Comparison of ENCODE assay signal across 8 cellular contexts in the genomic region with DNA sequence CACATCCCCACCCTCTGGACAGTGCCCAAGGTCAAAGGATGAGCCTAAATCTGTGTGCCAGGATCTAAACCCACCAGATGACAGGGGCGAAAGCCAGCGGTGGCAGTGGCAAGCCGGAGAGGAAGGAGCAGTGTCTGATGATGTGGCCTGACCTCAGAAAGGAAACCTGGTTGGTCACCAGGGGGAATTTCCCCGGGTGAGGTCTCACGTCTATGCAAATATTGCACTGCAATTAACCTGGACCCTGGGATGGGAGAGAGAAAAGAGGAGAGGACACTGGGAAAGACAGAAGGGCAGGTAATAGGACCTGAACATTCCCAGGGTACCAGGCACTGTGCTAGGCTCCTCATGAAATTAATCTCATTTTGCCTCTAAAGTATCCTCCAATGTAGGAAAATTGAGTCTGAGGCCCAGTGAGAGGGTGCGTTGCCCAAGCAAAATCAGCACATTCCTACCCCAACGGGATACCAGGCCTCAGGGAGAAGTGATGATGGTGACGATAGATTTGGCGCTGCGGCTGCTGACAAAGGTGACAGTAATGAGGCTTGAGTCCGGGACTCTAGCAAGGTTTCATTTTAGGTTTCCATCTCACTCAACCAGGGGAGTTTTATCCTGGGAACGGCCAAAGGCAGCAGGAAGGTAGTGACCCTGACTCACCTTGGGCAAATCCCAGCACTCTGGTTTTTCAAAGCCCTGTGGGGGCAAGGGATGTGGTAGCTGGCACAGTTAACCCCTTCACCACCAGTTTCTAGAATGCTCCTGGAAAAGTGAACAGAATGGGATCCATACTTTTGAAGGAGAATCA. TPM values are rescaled to one million over a fixed set of nuclear protein-coding genes. Genes with fewer than 3 reads are reported as not detected.
A peak's percentile ranks its signal among the peaks of the same experiment; 100 is the strongest.
DNase-seq lines count a peak whose midpoint lies in the region; ATAC-seq, FAIRE-seq and TF ChIP-seq lines count a peak whose summit lies in the region.

No MANE protein-coding gene starts in this region.

- ATAC-seq in GM21576 (IDR thresholded peaks at IDR 0.05; ENCODE audit: unreplicated experiment) = peak; percentile 77

- intact Hi-C loops in activated T-helper 2 cell treated with anti-CD3 and anti-CD28 coated beads, Interferon-gamma antibody, Interleukin-2, Interleukin-4, amounts not matched to agents 10 μg/mL and 5 μg/mL and 100 μg/mL, durations not matched to agents 14 hours and 24 hours and 36 hours (cut with micrococcal nuclease) = loop anchor here (1.0 to 5.0 kb wide), 5 partner anchors 8 to 312 kb away; no protein-coding TSS in a partner anchor

- CTCF ChIA-PET in GM10248 (lab: Yijun Ruan, JAX) = interaction anchor here (1.0 to 8.5 kb wide), 12 partner anchors 8 to 71 kb away, joined by 3 to 92 read pairs (median 9); no protein-coding TSS in a partner anchor

- H3K4me3 Mint-ChIP-seq in activated T-helper 2 cell treated with anti-CD3 and anti-CD28 coated beads, Interferon-gamma antibody, Interleukin-2, Interleukin-4, amounts not matched to agents 10 μg/mL and 5 μg/mL and 100 μg/mL, durations not matched to agents 14 hours and 24 hours and 36 hours (ENCODE audit: low read depth) = peak overlapping the region; percentile 71
- peak overlapping the region; percentile 75 for H3K4me3 Mint-ChIP-seq in stimulated activated naive CD8-positive, alpha-beta T cell treated with anti-CD3 and anti-CD28 coated beads, Interleukin-15, Interleukin-2, amounts not matched to agents 100 ng/mL and 50 ng/mL, for 24 hours

- POLR2A ChIA-PET in GM10248 (lab: Yijun Ruan, JAX) = no interaction called here

- DNase-seq in GM10248 (ENCODE audit: extremely low spot score) (peak; percentile 69), Kasumi-1 (lab: John Stamatoyannopoulos, UW) (peak; percentile 39 to 56), left kidney (ENCODE audit: low read depth, low spot score) (peak; percentile 17), SKM-1 (lab: John Stamatoyannopoulos, UW; ENCODE audit: unreplicated experiment) (no peak), D721Med (ENCODE audit: insufficient read length, low spot score) (no peak)
- DNase-seq in activated T-helper 2 cell treated with anti-CD3 and anti-CD28 coated beads, Interferon-gamma antibody, Interleukin-2, Interleukin-4, amounts not matched to agents 10 μg/mL and 5 μg/mL and 100 μg/mL, durations not matched to agents 14 hours and 24 hours and 36 hours (ENCODE audit: low spot score) = peak; percentile 35

- peak overlapping the region; percentile 94 for H3K27ac Mint-ChIP-seq in activated T-helper 2 cell treated with anti-CD3 and anti-CD28 coated beads, Interferon-gamma antibody, Interleukin-2, Interleukin-4, amounts not matched to agents 10 μg/mL and 5 μg/mL and 100 μg/mL, durations not matched to agents 14 hours and 24 hours and 36 hours
- peak overlapping the region; percentile 97 for H3K27ac Mint-ChIP-seq in stimulated activated naive CD8-positive, alpha-beta T cell treated with anti-CD3 and anti-CD28 coated beads, Interleukin-15, Interleukin-2, amounts not matched to agents 100 ng/mL and 50 ng/mL, for 24 hours

- TF ChIP-seq CTCF in GM10248 (IDR thresholded peaks at IDR 0.05; ENCODE audit: control extremely low read depth, extremely low read depth, low read depth, missing control alignments) (no peak), D721Med (IDR thresholded peaks at IDR 0.05; ENCODE audit: insufficient read depth, missing control alignments) (no peak)

- no peaks in the 10 kb centered on the region for H3K9me3 Mint-ChIP-seq in activated T-helper 2 cell treated with anti-CD3 and anti-CD28 coated beads, Interferon-gamma antibody, Interleukin-2, Interleukin-4, amounts not matched to agents 10 μg/mL and 5 μg/mL and 100 μg/mL, durations not matched to agents 14 hours and 24 hours and 36 hours
- H3K9me3 Mint-ChIP-seq in stimulated activated naive CD8-positive, alpha-beta T cell treated with anti-CD3 and anti-CD28 coated beads, Interleukin-15, Interleukin-2, amounts not matched to agents 100 ng/mL and 50 ng/mL, for 24 hours = no peaks in the 10 kb centered on the region

- H3K4me1 Mint-ChIP-seq in activated T-helper 2 cell treated with anti-CD3 and anti-CD28 coated beads, Interferon-gamma antibody, Interleukin-2, Interleukin-4, amounts not matched to agents 10 μg/mL and 5 μg/mL and 100 μg/mL, durations not matched to agents 14 hours and 24 hours and 36 hours (ENCODE audit: low read depth) = peaks cover 72% of the 10 kb centered on the region
- H3K4me1 Mint-ChIP-seq in stimulated activated naive CD8-positive, alpha-beta T cell treated with anti-CD3 and anti-CD28 coated beads, Interleukin-15, Interleukin-2, amounts not matched to agents 100 ng/mL and 50 ng/mL, for 24 hours (ENCODE audit: low read depth) = peaks cover 75% of the 10 kb centered on the region

- FAIRE-seq in D721Med (lab: Jason Lieb, UNC) = no peak

- H3K36me3 Mint-ChIP-seq in activated T-helper 2 cell treated with anti-CD3 and anti-CD28 coated beads, Interferon-gamma antibody, Interleukin-2, Interleukin-4, amounts not matched to agents 10 μg/mL and 5 μg/mL and 100 μg/mL, durations not matched to agents 14 hours and 24 hours and 36 hours (ENCODE audit: low read depth) = peaks cover 36% of the 10 kb centered on the region
- H3K36me3 Mint-ChIP-seq in stimulated activated naive CD8-positive, alpha-beta T cell treated with anti-CD3 and anti-CD28 coated beads, Interleukin-15, Interleukin-2, amounts not matched to agents 100 ng/mL and 50 ng/mL, for 24 hours (ENCODE audit: low read depth) = peaks cover 21% of the 10 kb centered on the region

- no peaks in the 10 kb centered on the region for H3K27me3 Mint-ChIP-seq in activated T-helper 2 cell treated with anti-CD3 and anti-CD28 coated beads, Interferon-gamma antibody, Interleukin-2, Interleukin-4, amounts not matched to agents 10 μg/mL and 5 μg/mL and 100 μg/mL, durations not matched to agents 14 hours and 24 hours and 36 hours (ENCODE audit: low read depth)
- H3K27me3 Mint-ChIP-seq in stimulated activated naive CD8-positive, alpha-beta T cell treated with anti-CD3 and anti-CD28 coated beads, Interleukin-15, Interleukin-2, amounts not matched to agents 100 ng/mL and 50 ng/mL, for 24 hours = peaks cover 4% of the 10 kb centered on the region

RNA-seq across cellular contexts. Expression of a gene that starts 13.4 kb away (rescaled TPM):
- 473 and 477 TPM in 2 replicates for total RNA-seq in activated T-helper 2 cell treated with anti-CD3 and anti-CD28 coated beads, Interferon-gamma antibody, Interleukin-2, Interleukin-4, amounts not matched to agents 10 μg/mL and 5 μg/mL and 100 μg/mL, durations not matched to agents 14 hours and 24 hours and 36 hours

Comparison
In these comparisons a context has a peak if more than half of its experiments do, and no peak if none do; other contexts are left out.
1. DNase-seq: peak in GM10248 (single experiment), Kasumi-1 (2 of 2), activated T-helper 2 cell treated with anti-CD3 and anti-CD28 coated beads, Interferon-gamma antibody, Interleukin-2, Interleukin-4, amounts not matched to agents 10 μg/mL and 5 μg/mL and 100 μg/mL, durations not matched to agents 14 hours and 24 hours and 36 hours (single experiment) and left kidney (single experiment); none in SKM-1 (single experiment) and D721Med (single experiment).